ENCODE assay signal across 1 cellular context in the genomic region with DNA sequence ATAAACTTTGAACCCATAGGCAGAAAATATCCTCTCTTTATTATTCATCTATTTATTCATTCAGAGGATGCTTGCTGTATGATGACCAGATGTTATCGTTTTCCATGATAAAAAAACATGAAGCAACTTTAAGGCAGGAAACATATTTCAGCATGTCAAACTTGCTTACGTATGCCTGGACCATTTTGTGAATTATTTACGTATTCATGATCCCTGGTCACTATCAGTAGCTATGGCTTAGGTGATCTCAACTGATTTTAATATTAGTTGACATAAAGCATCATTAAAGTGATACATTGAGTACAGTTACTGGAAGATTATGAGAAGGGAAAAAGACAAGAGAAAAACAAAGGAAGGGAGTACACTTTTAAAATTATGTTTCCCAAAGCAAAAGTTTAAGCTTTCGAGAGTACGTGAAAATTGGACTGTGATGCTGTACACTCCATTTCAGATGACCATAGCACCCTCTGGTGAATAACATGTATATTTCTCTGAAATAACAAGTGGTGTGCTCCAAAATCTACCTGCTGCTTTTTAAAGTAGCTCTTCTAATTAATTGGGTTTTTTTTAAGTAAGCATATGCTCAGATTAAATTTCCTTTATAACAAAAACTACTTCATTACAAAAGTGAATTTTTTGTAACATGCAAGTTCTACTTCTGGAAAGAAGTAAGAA.
TF ChIP-seq lines count a peak whose summit lies in the region.

No MANE protein-coding gene starts in this region.

TF ChIP-seq in HEK293, 187 proteins besides CTCF, POLR2A, EP300 and RAD21 (continued from another document):
- TF ChIP-seq, protein P1, sequence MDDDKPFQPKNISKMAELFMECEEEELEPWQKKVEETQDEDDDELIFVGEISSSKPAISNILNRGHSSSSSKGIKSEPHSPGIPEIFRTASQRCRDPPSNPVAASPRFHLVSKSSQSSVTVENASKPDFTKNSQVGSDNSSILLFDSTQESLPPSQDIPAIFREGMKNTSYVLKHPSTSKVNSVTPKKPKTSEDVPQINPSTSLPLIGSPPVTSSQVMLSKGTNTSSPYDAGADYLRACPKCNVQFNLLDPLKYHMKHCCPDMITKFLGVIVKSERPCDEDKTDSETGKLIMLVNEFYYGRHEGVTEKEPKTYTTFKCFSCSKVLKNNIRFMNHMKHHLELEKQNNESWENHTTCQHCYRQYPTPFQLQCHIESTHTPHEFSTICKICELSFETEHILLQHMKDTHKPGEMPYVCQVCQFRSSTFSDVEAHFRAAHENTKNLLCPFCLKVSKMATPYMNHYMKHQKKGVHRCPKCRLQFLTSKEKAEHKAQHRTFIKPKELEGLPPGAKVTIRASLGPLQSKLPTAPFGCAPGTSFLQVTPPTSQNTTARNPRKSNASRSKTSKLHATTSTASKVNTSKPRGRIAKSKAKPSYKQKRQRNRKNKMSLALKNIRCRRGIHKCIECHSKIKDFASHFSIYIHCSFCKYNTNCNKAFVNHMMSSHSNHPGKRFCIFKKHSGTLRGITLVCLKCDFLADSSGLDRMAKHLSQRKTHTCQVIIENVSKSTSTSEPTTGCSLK (tag by site-specific recombination; IDR thresholded peaks at IDR 0.05) = no peak
- TF ChIP-seq GLI4 (tag by site-specific recombination; IDR thresholded peaks at IDR 0.05) (no peak), ZNF433 (tag by site-specific recombination; IDR thresholded peaks at IDR 0.05; ENCODE audit: low read depth) (no peak), ZNF707 (tag by site-specific recombination; IDR thresholded peaks at IDR 0.05) (no peak), SCRT1 (tag by site-specific recombination; IDR thresholded peaks at IDR 0.05; ENCODE audit: borderline replicate concordance) (peak; percentile 47; the same call in 1 of the 2 replicates)
